In the genomic region with DNA sequence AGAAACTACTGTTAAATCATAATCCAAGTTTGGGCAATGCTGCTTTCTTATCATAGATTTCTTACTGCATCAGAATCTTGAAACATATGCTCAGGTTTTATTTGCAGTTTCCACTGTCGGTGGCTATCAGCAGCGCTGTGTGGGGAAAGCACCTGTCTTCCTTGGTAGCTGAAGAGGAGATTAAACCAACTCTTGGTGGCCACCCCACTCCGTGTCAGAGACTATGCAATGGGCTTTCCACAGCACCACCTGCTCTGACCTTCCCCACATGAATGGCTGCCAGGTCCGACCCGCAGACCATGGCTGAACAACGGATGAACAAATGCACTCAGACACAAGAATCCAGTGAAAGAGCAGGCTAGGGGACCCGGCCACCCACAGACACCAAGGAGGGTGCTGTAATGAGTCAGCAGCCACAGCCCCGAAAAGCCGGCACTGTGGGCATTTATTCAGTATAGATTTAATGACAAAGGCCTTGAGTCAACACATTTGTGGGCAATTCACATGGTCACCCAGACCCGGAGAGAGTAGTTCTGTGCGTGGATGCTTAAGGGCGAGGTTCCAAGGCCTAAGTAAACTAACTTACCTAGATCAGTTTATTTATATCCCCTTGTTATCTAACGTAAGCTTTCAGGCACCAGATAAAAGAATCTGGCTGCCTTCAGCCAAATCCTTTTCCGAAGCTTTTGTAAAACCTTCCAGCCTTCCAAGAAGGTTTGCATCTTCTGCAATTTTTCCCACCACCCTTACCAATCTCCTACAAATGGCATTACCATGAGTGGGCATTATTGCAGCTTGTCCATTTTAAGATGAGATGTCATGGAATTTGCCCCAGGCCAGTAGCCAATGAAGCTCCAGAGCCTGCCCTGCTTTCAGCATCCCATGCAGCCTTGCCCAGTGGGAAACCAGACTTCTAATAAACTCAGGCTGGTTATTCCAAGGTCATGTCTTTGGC, we compare ENCODE assay signal across 1 cellular context.
TF ChIP-seq lines count a peak whose summit lies in the region.

No MANE protein-coding gene starts in this region.

TF ChIP-seq in K562, 482 proteins besides CTCF, POLR2A, EP300 and RAD21 (continued from another document):
- TF ChIP-seq ZNF445 (CRISPR knock-in tag; IDR thresholded peaks at IDR 0.05; ENCODE audit: low read depth) (no peak), SRSF7 (optimal IDR thresholded peaks at IDR 0.05; ENCODE audit: low read depth, low read length) (no peak), NFE2 (IDR thresholded peaks at IDR 0.05; ENCODE audit: low read depth) (peak; percentile 43), RAD51 (IDR thresholded peaks at IDR 0.05; ENCODE audit: borderline replicate concordance, low read depth) (no peak), HNRNPH1 (optimal IDR thresholded peaks at IDR 0.05; ENCODE audit: low read depth, low read length) (no peak), TRIM28 (IDR thresholded peaks at IDR 0.05) (peak; percentile 82), ZNF24 (IDR thresholded peaks at IDR 0.05) (no peak), FOXA3 (CRISPR knock-in tag; conservative IDR thresholded peaks at IDR 0.05 in 1 of 2, IDR thresholded peaks at IDR 0.05 in 1 of 2) (peak; percentile 60 to 73), GTF2F1 (IDR thresholded peaks at IDR 0.05; ENCODE audit: low read depth, low read length) (no peak), ZNF41 (CRISPR knock-in tag; conservative IDR thresholded peaks at IDR 0.05) (no peak), TGIF2 (CRISPR knock-in tag; IDR thresholded peaks at IDR 0.05) (no peak)
- TF ChIP-seq, protein P1, sequence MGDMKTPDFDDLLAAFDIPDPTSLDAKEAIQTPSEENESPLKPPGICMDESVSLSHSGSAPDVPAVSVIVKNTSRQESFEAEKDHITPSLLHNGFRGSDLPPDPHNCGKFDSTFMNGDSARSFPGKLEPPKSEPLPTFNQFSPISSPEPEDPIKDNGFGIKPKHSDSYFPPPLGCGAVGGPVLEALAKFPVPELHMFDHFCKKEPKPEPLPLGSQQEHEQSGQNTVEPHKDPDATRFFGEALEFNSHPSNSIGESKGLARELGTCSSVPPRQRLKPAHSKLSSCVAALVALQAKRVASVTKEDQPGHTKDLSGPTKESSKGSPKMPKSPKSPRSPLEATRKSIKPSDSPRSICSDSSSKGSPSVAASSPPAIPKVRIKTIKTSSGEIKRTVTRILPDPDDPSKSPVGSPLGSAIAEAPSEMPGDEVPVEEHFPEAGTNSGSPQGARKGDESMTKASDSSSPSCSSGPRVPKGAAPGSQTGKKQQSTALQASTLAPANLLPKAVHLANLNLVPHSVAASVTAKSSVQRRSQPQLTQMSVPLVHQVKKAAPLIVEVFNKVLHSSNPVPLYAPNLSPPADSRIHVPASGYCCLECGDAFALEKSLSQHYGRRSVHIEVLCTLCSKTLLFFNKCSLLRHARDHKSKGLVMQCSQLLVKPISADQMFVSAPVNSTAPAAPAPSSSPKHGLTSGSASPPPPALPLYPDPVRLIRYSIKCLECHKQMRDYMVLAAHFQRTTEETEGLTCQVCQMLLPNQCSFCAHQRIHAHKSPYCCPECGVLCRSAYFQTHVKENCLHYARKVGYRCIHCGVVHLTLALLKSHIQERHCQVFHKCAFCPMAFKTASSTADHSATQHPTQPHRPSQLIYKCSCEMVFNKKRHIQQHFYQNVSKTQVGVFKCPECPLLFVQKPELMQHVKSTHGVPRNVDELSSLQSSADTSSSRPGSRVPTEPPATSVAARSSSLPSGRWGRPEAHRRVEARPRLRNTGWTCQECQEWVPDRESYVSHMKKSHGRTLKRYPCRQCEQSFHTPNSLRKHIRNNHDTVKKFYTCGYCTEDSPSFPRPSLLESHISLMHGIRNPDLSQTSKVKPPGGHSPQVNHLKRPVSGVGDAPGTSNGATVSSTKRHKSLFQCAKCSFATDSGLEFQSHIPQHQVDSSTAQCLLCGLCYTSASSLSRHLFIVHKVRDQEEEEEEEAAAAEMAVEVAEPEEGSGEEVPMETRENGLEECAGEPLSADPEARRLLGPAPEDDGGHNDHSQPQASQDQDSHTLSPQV (IDR thresholded peaks at IDR 0.05), result no peak
- TF ChIP-seq, protein P2, sequence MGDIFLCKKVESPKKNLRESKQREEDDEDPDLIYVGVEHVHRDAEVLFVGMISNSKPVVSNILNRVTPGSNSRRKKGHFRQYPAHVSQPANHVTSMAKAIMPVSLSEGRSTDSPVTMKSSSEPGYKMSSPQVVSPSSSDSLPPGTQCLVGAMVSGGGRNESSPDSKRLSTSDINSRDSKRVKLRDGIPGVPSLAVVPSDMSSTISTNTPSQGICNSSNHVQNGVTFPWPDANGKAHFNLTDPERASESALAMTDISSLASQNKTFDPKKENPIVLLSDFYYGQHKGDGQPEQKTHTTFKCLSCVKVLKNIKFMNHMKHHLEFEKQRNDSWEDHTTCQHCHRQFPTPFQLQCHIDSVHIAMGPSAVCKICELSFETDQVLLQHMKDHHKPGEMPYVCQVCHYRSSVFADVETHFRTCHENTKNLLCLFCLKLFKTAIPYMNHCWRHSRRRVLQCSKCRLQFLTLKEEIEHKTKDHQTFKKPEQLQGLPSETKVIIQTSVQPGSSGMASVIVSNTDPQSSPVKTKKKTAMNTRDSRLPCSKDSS (IDR thresholded peaks at IDR 0.05; ENCODE audit: low read depth, partially characterized antibody), result peak; percentile 39
- TF ChIP-seq, protein P3, sequence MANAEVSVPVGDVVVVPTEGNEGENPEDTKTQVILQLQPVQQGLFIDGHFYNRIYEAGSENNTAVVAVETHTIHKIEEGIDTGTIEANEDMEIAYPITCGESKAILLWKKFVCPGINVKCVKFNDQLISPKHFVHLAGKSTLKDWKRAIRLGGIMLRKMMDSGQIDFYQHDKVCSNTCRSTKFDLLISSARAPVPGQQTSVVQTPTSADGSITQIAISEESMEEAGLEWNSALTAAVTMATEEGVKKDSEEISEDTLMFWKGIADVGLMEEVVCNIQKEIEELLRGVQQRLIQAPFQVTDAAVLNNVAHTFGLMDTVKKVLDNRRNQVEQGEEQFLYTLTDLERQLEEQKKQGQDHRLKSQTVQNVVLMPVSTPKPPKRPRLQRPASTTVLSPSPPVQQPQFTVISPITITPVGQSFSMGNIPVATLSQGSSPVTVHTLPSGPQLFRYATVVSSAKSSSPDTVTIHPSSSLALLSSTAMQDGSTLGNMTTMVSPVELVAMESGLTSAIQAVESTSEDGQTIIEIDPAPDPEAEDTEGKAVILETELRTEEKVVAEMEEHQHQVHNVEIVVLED (CRISPR knock-in tag; IDR thresholded peaks at IDR 0.05), result no peak
